Comparison of ENCODE assay signal across 1 cellular context in genomic region chr13:68984688-68985319, GRCh38.
TF ChIP-seq lines count a peak whose summit lies in the region.

No MANE protein-coding gene starts in this region.

TF ChIP-seq in K562, 482 proteins besides CTCF, POLR2A, EP300 and RAD21 (continued from another document):
- TF ChIP-seq, protein P1, sequence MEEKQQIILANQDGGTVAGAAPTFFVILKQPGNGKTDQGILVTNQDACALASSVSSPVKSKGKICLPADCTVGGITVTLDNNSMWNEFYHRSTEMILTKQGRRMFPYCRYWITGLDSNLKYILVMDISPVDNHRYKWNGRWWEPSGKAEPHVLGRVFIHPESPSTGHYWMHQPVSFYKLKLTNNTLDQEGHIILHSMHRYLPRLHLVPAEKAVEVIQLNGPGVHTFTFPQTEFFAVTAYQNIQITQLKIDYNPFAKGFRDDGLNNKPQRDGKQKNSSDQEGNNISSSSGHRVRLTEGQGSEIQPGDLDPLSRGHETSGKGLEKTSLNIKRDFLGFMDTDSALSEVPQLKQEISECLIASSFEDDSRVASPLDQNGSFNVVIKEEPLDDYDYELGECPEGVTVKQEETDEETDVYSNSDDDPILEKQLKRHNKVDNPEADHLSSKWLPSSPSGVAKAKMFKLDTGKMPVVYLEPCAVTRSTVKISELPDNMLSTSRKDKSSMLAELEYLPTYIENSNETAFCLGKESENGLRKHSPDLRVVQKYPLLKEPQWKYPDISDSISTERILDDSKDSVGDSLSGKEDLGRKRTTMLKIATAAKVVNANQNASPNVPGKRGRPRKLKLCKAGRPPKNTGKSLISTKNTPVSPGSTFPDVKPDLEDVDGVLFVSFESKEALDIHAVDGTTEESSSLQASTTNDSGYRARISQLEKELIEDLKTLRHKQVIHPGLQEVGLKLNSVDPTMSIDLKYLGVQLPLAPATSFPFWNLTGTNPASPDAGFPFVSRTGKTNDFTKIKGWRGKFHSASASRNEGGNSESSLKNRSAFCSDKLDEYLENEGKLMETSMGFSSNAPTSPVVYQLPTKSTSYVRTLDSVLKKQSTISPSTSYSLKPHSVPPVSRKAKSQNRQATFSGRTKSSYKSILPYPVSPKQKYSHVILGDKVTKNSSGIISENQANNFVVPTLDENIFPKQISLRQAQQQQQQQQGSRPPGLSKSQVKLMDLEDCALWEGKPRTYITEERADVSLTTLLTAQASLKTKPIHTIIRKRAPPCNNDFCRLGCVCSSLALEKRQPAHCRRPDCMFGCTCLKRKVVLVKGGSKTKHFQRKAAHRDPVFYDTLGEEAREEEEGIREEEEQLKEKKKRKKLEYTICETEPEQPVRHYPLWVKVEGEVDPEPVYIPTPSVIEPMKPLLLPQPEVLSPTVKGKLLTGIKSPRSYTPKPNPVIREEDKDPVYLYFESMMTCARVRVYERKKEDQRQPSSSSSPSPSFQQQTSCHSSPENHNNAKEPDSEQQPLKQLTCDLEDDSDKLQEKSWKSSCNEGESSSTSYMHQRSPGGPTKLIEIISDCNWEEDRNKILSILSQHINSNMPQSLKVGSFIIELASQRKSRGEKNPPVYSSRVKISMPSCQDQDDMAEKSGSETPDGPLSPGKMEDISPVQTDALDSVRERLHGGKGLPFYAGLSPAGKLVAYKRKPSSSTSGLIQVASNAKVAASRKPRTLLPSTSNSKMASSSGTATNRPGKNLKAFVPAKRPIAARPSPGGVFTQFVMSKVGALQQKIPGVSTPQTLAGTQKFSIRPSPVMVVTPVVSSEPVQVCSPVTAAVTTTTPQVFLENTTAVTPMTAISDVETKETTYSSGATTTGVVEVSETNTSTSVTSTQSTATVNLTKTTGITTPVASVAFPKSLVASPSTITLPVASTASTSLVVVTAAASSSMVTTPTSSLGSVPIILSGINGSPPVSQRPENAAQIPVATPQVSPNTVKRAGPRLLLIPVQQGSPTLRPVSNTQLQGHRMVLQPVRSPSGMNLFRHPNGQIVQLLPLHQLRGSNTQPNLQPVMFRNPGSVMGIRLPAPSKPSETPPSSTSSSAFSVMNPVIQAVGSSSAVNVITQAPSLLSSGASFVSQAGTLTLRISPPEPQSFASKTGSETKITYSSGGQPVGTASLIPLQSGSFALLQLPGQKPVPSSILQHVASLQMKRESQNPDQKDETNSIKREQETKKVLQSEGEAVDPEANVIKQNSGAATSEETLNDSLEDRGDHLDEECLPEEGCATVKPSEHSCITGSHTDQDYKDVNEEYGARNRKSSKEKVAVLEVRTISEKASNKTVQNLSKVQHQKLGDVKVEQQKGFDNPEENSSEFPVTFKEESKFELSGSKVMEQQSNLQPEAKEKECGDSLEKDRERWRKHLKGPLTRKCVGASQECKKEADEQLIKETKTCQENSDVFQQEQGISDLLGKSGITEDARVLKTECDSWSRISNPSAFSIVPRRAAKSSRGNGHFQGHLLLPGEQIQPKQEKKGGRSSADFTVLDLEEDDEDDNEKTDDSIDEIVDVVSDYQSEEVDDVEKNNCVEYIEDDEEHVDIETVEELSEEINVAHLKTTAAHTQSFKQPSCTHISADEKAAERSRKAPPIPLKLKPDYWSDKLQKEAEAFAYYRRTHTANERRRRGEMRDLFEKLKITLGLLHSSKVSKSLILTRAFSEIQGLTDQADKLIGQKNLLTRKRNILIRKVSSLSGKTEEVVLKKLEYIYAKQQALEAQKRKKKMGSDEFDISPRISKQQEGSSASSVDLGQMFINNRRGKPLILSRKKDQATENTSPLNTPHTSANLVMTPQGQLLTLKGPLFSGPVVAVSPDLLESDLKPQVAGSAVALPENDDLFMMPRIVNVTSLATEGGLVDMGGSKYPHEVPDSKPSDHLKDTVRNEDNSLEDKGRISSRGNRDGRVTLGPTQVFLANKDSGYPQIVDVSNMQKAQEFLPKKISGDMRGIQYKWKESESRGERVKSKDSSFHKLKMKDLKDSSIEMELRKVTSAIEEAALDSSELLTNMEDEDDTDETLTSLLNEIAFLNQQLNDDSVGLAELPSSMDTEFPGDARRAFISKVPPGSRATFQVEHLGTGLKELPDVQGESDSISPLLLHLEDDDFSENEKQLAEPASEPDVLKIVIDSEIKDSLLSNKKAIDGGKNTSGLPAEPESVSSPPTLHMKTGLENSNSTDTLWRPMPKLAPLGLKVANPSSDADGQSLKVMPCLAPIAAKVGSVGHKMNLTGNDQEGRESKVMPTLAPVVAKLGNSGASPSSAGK (IDR thresholded peaks at IDR 0.05), result peak; percentile 75
- no peak for TF ChIP-seq BRCA1 (IDR thresholded peaks at IDR 0.05)
- no peak for TF ChIP-seq BRCA1 (CRISPR knock-in tag; IDR thresholded peaks at IDR 0.05)
- no peak for TF ChIP-seq SIX5 (IDR thresholded peaks at IDR 0.05; ENCODE audit: borderline replicate concordance in 1 of 2, insufficient read depth in 1 of 2, low read depth in 1 of 2, low read length in 2 of 2)
